23 cellular contexts compared by ENCODE assay signal in genomic region chr19:1428738-1429391, GRCh38. TPM values are rescaled to one million over a fixed set of nuclear protein-coding genes. Genes with fewer than 3 reads are reported as not detected.
DNase-seq lines count a peak whose midpoint lies in the region; ATAC-seq, FAIRE-seq and TF ChIP-seq lines count a peak whose summit lies in the region.
"Had no signal": no experiment of that assay in that cellular context is flagged by ENCODE, and none has a peak within 500 bp of the region (broad histone marks: within the 10 kb centered on the region; RNA-seq: fewer than 3 reads in every experiment).

No MANE protein-coding gene starts in this region.

- H3K4me1 ChIP-seq in NT2/D1 (ENCODE audit: insufficient read depth, insufficient read length) (peaks cover 36% of the 10 kb centered on the region), right cardiac atrium (ENCODE audit: control insufficient read depth, insufficient read depth, low read length) (no peaks in the 10 kb centered on the region)
- H3K4me1 ChIP-seq: BE2C had no signal

- no peak overlapping the region for H3K27ac Mint-ChIP-seq in chondrocyte (ENCODE audit: unreplicated experiment)
- H3K27ac Mint-ChIP-seq: IgD-negative memory B cell had no signal

- DNase-seq in AG04450 (ENCODE audit: low read depth, low spot score) (no peak), NT2/D1 (ENCODE audit: low read depth, low spot score) (no peak), chondrocyte (ENCODE audit: low spot score) (peak; percentile 86), right cardiac atrium (peak in 2 of 3 donors; percentile 59 to 63), NCI-H510A (lab: John Stamatoyannopoulos, UW) (no peak), left colon (no peak), urothelium cell line (ENCODE audit: low spot score) (no peak)
- DNase-seq: BE2C; CD4-positive, alpha-beta memory T cell; DMS153; NCI-H1105 treated with DMSO at 0.1 percent for 48 hours; NCI-H1694; NCI-H2081 treated with DMSO at 0.1 percent for 48 hours; NCI-H446 treated with DMSO at 0.1 percent for 48 hours; NCI-H748 treated with DMSO at 0.1 percent for 48 hours; NK-92 treated with Interleukin-12 subunit alpha and Interleukin-12 subunit beta, amount 100 ng/mL, for 24 hours; SHP77 treated with DMSO at 0.1 percent for 48 hours had no signal

- peaks cover 90% of the 10 kb centered on the region for H3K36me3 ChIP-seq in NT2/D1 (ENCODE audit: insufficient read depth, insufficient read length, low read length)

- no peaks in the 10 kb centered on the region for H3K27me3 Mint-ChIP-seq in chondrocyte (ENCODE audit: low read depth)
- H3K27me3 Mint-ChIP-seq: CD4-positive, alpha-beta memory T cell; IgD-negative memory B cell had no signal

- no peak overlapping the region for H3K4me3 Mint-ChIP-seq in chondrocyte (ENCODE audit: unreplicated experiment)
- H3K4me3 Mint-ChIP-seq: CD4-positive, alpha-beta memory T cell; IgD-negative memory B cell had no signal

- H3K36me3 Mint-ChIP-seq in chondrocyte (ENCODE audit: low read depth): peaks cover 5% of the 10 kb centered on the region
- H3K36me3 Mint-ChIP-seq: IgD-negative memory B cell had no signal

- no peak for FAIRE-seq in urothelium cell line (lab: Jason Lieb, UNC)
- FAIRE-seq: GM12891, HTR-8/SVneo, RCC 7860 had no signal

- H3K4me1 Mint-ChIP-seq in chondrocyte (ENCODE audit: low read depth): no peaks in the 10 kb centered on the region
- H3K4me1 Mint-ChIP-seq: IgD-negative memory B cell had no signal

- H3K9me3 Mint-ChIP-seq in chondrocyte (ENCODE audit: low read depth): no peaks in the 10 kb centered on the region
- H3K9me3 Mint-ChIP-seq: IgD-negative memory B cell had no signal

- CTCF ChIA-PET in AG04450 (lab: Charles Lee): no interaction called here

- H3K9me3 ChIP-seq in AG04450 (ENCODE audit: control insufficient read depth, insufficient read depth, low read length): no peaks in the 10 kb centered on the region; the same call in 1 of the 2 replicates
- no peaks in the 10 kb centered on the region for H3K9me3 ChIP-seq in NT2/D1 (ENCODE audit: insufficient read depth, low read length)
- H3K9me3 ChIP-seq in right cardiac atrium (ENCODE audit: control insufficient read depth, low read length): no peaks in the 10 kb centered on the region
- H3K9me3 ChIP-seq: BE2C had no signal

- H3K4me3 ChIP-seq in AG04450 (ENCODE audit: low read depth, low read length): no peak overlapping the region
- H3K4me3 ChIP-seq in NT2/D1 (ENCODE audit: insufficient read length, low read depth): no peak overlapping the region
- no peak overlapping the region for H3K4me3 ChIP-seq in right cardiac atrium (ENCODE audit: low read length)

- TF ChIP-seq CTCF in AG04450 (IDR thresholded peaks at IDR 0.05; ENCODE audit: low read depth, low read length): no peak
- TF ChIP-seq CTCF in chondrocyte (IDR thresholded peaks at IDR 0.05): no peak

- peak overlapping the region; percentile 18 for H3K9ac ChIP-seq in NT2/D1 (ENCODE audit: insufficient read length, low read depth)

- intact Hi-C loops in right cardiac atrium (cut with DNase I) (no loop called here), left colon (cut with DNase I, micrococcal nuclease) (no loop called here)

- 85% methylated on average over 41 of the region's 41 CpGs for WGBS in right cardiac atrium

- H3K27ac ChIP-seq in AG04450 (ENCODE audit: low read depth, low read length): peak overlapping the region; percentile 21
- H3K27ac ChIP-seq in right cardiac atrium (ENCODE audit: low read length): no peak overlapping the region

- H3K27me3 ChIP-seq in AG04450 (ENCODE audit: control insufficient read depth, insufficient read depth, low read length): no peaks in the 10 kb centered on the region
- no peaks in the 10 kb centered on the region for H3K27me3 ChIP-seq in NT2/D1 (ENCODE audit: insufficient read depth, insufficient read length)
- no peaks in the 10 kb centered on the region for H3K27me3 ChIP-seq in right cardiac atrium (ENCODE audit: control insufficient read depth, insufficient read depth)
- H3K27me3 ChIP-seq: BE2C had no signal

- ATAC-seq in right cardiac atrium (peak in 1 of 2 donors; percentile 4), HG03196 (IDR thresholded peaks at IDR 0.05; ENCODE audit: unreplicated experiment) (no peak), left colon (no peak)
- ATAC-seq: SK-N-SH treated with all-trans-retinoic acid at 6 μM for 48 hours had no signal

- POLR2A ChIA-PET in AG04450 (lab: Yijun Ruan, JAX): no interaction called here

RNA-seq across cellular contexts. Expression of gene RPS15, which starts 9.3 kb away (rescaled TPM):
- polyA plus RNA-seq in AG04450 (2011; rRNA removed) (596 and 980 TPM in 2 replicates), right cardiac atrium (1,857 TPM)
- polyA minus RNA-seq in AG04450 (2011; rRNA and poly(A)+ RNA removed): 440 and 566 TPM in 2 replicates
- total RNA-seq in chondrocyte (614 to 734 TPM (median 636 TPM) in 3 replicates), right cardiac atrium (100 to 1,000 TPM; 635 to 772 (median 696) TPM), left colon (100 to 1,000 TPM; 908 to 922 TPM)

RNA-seq across cellular contexts. Expression of gene APC2, which starts 21.1 kb away (rescaled TPM):
- polyA plus RNA-seq in AG04450 (2011; rRNA removed): 0.09 and 0.17 TPM in 2 replicates
- 0.30 and 0.41 TPM in 2 replicates for polyA minus RNA-seq in AG04450 (2011; rRNA and poly(A)+ RNA removed)
- 1.4 to 3.9 TPM (median 3.9 TPM) in 3 replicates for total RNA-seq in chondrocyte
- under 1 TPM; 0.45 to 0.88 (median 0.68) TPM for total RNA-seq in right cardiac atrium
- polyA plus RNA-seq in right cardiac atrium: 0.61 TPM
- total RNA-seq in left colon: under 1 TPM; 0.18 to 0.56 TPM
- total RNA-seq: CD4-positive, alpha-beta memory T cell had no signal
- polyA plus RNA-seq: CD4-positive, alpha-beta memory T cell had no signal

RNA-seq across cellular contexts. Expression of gene DAZAP1, which starts 21.5 kb away (rescaled TPM):
- polyA plus RNA-seq in AG04450 (2011; rRNA removed) (45.8 and 52.8 TPM in 2 replicates), right cardiac atrium (65.3 TPM)
- polyA minus RNA-seq in AG04450 (2011; rRNA and poly(A)+ RNA removed): 33.6 and 42.3 TPM in 2 replicates
- total RNA-seq in chondrocyte (81.1 to 88.0 TPM (median 82.5 TPM) in 3 replicates), right cardiac atrium (10 to 100 TPM; 78.7 to 92.1 (median 85.0) TPM), left colon (100 to 1,000 TPM in 1 of 2 donors, 10 to 100 TPM in 1; 82.1 to 106 TPM)

RNA-seq across cellular contexts. Expression of gene GAMT, which starts 27.5 kb away (rescaled TPM):
- 26.9 and 39.8 TPM in 2 replicates for polyA plus RNA-seq in AG04450 (2011; rRNA removed)
- 26.7 and 36.1 TPM in 2 replicates for polyA minus RNA-seq in AG04450 (2011; rRNA and poly(A)+ RNA removed)
- total RNA-seq in chondrocyte: 30.1 to 34.3 TPM (median 32.5 TPM) in 3 replicates
- 10 to 100 TPM; 49.2 to 76.2 (median 66.4) TPM for total RNA-seq in right cardiac atrium
- 124 TPM for polyA plus RNA-seq in right cardiac atrium
- 1 to 10 TPM; 2.3 to 2.5 TPM for total RNA-seq in left colon

RNA-seq across cellular contexts. Expression of gene NDUFS7, which starts 45.2 kb away (rescaled TPM):
- 26.1 and 45.5 TPM in 2 replicates for polyA plus RNA-seq in AG04450 (2011; rRNA removed)
- 12.4 and 13.2 TPM in 2 replicates for polyA minus RNA-seq in AG04450 (2011; rRNA and poly(A)+ RNA removed)
- total RNA-seq in chondrocyte: 57.3 to 66.1 TPM (median 57.8 TPM) in 3 replicates
- total RNA-seq in right cardiac atrium: 100 to 1,000 TPM; 209 to 294 (median 259) TPM
- polyA plus RNA-seq in right cardiac atrium: 437 TPM
- 100 to 1,000 TPM; 141 to 178 TPM for total RNA-seq in left colon

Comparison
In these comparisons a context has a peak if more than half of its experiments do, and no peak if none do; other contexts are left out.
1. DNase-seq: peak in chondrocyte (single experiment) and right cardiac atrium (2 of 3); none in AG04450 (single experiment), NT2/D1 (single experiment), NCI-H510A (single experiment), left colon (0 of 2) and urothelium cell line (single experiment).